Comparison of ENCODE assay signal across 13 cellular contexts in genomic region chr5:143056792-143057579, GRCh38.
DNase-seq lines count a peak whose midpoint lies in the region; ATAC-seq and TF ChIP-seq lines count a peak whose summit lies in the region.
"Had no signal": no experiment of that assay in that cellular context is flagged by ENCODE, and none has a peak within 500 bp of the region (broad histone marks: within the 10 kb centered on the region; RNA-seq: fewer than 3 reads in every experiment).

No MANE protein-coding gene starts in this region.

- no peak for TF ChIP-seq CTCF in CD14-positive monocyte (IDR thresholded peaks at IDR 0.05)

- peaks cover 0 to 4% (median 0%) of the 10 kb centered on the region in 3 donors for H3K27me3 Mint-ChIP-seq in CD14-positive monocyte (ENCODE audit: low read depth in 3 of 3)
- no peaks in the 10 kb centered on the region for H3K27me3 Mint-ChIP-seq in effector memory CD8-positive, alpha-beta T cell
- no peaks in the 10 kb centered on the region for H3K27me3 Mint-ChIP-seq in naive thymus-derived CD8-positive, alpha-beta T cell

- H3K4me1 Mint-ChIP-seq in CD14-positive monocyte: peaks cover 52% of the 10 kb centered on the region
- peaks cover 13 to 37% of the 10 kb centered on the region in 2 donors for H3K4me1 Mint-ChIP-seq in effector memory CD8-positive, alpha-beta T cell (ENCODE audit: low read depth in 2 of 2)
- peaks cover 0 to 29% (median 5%) of the 10 kb centered on the region in 4 donors for H3K4me1 Mint-ChIP-seq in naive thymus-derived CD8-positive, alpha-beta T cell

- H3K4me3 Mint-ChIP-seq in CD14-positive monocyte: no peak overlapping the region
- H3K4me3 Mint-ChIP-seq in effector memory CD8-positive, alpha-beta T cell: no peak overlapping the region
- no peak overlapping the region for H3K4me3 Mint-ChIP-seq in naive thymus-derived CD8-positive, alpha-beta T cell

- peak; percentile 27 for ATAC-seq in GM19043 (IDR thresholded peaks at IDR 0.05; ENCODE audit: low read depth, unreplicated experiment)
- ATAC-seq in HG03135 (IDR thresholded peaks at IDR 0.05; ENCODE audit: unreplicated experiment): peak; percentile 43
- ATAC-seq in effector memory CD8-positive, alpha-beta T cell (replicated peaks): no peak
- no peak for ATAC-seq in HG03097 (IDR thresholded peaks at IDR 0.05; ENCODE audit: low FRiP score, unreplicated experiment)
- no peak for ATAC-seq in naive thymus-derived CD8-positive, alpha-beta T cell

- H3K9me3 Mint-ChIP-seq in CD14-positive monocyte: no peaks in the 10 kb centered on the region
- H3K9me3 Mint-ChIP-seq in effector memory CD8-positive, alpha-beta T cell: no peaks in the 10 kb centered on the region
- H3K9me3 Mint-ChIP-seq in naive thymus-derived CD8-positive, alpha-beta T cell: peaks cover 0 to 2% (median 0%) of the 10 kb centered on the region in 9 donors

- H3K27ac Mint-ChIP-seq in CD14-positive monocyte: peak overlapping the region in 6 of 7 donors; percentile 32 to 84 (median 75)
- H3K27ac Mint-ChIP-seq in effector memory CD8-positive, alpha-beta T cell: peak overlapping the region; percentile 44 to 87
- H3K27ac Mint-ChIP-seq in naive thymus-derived CD8-positive, alpha-beta T cell: peak overlapping the region in 1 of 10 donors; percentile 11

- intact Hi-C loops in CD14-positive monocyte (cut with micrococcal nuclease): no loop called here

- in situ Hi-C loops in KBM-7 (cut with MboI; ENCODE audit: low pct_unique_long_range_greater_than_20kb, low sequenced_read_pairs): no loop called here

- POLR2A ChIA-PET in naive thymus-derived CD8-positive, alpha-beta T cell (lab: Charles Lee): no interaction called here

- DNase-seq in CD14-positive monocyte (ENCODE audit: low spot score) (no peak), KBM-7 (no peak), NCI-H146 (lab: John Stamatoyannopoulos, UW) (no peak)
- no peak for DNase-seq in effector memory CD8-positive, alpha-beta T cell
- DNase-seq in naive thymus-derived CD8-positive, alpha-beta T cell: no peak
- DNase-seq: activated CD4-positive, CD25-positive, alpha-beta regulatory T cell treated with anti-CD3 and anti-CD28 coated beads, Interleukin-2, amount 50 U/mL, for 72 hours; C1 segment of cervical spinal cord; hypothalamus; nucleus accumbens; stimulated activated CD8-positive, alpha-beta memory T cell treated with anti-CD3 and anti-CD28 coated beads, Interleukin-4, amount 100 ng/mL, for 48 hours had no signal

- peaks cover 86 to 99% of the 10 kb centered on the region in 2 donors for H3K36me3 Mint-ChIP-seq in CD14-positive monocyte
- H3K36me3 Mint-ChIP-seq in effector memory CD8-positive, alpha-beta T cell (ENCODE audit: insufficient read depth): peaks cover 52% of the 10 kb centered on the region
- peaks cover 25 to 88% (median 74%) of the 10 kb centered on the region in 3 donors for H3K36me3 Mint-ChIP-seq in naive thymus-derived CD8-positive, alpha-beta T cell

Comparison
In these comparisons a context has a peak if more than half of its experiments do, and no peak if none do; other contexts are left out.
1. ATAC-seq: peak in GM19043 (single experiment) and HG03135 (single experiment); none in effector memory CD8-positive, alpha-beta T cell (single experiment), HG03097 (single experiment) and naive thymus-derived CD8-positive, alpha-beta T cell (0 of 2).